1 cellular context compared by ENCODE assay signal in genomic region chr1:27388337-27389005, GRCh38.
TF ChIP-seq lines count a peak whose summit lies in the region.

No MANE protein-coding gene starts in this region.

TF ChIP-seq in GM23338, 12 proteins besides CTCF, POLR2A, EP300 and RAD21 (continued from another document):
- TF ChIP-seq ZNF462 (CRISPR knock-in tag; IDR thresholded peaks at IDR 0.05) (no peak), ZNF114 (CRISPR knock-in tag; IDR thresholded peaks at IDR 0.05) (no peak), POLR2AphosphoS5 (IDR thresholded peaks at IDR 0.05; ENCODE audit: low read depth) (no peak), ETS1 (IDR thresholded peaks at IDR 0.05) (no peak), EZH2phosphoT487 (IDR thresholded peaks at IDR 0.05; ENCODE audit: unreplicated experiment) (no peak), STAT1 (IDR thresholded peaks at IDR 0.05; ENCODE audit: unreplicated experiment) (no peak), ZNF331 (CRISPR knock-in tag; IDR thresholded peaks at IDR 0.05; ENCODE audit: low read depth) (no peak), CREB1 (CRISPR knock-in tag; IDR thresholded peaks at IDR 0.05; ENCODE audit: low read depth) (no peak)
TF ChIP-seq in GM23338: peak in this region for 0.
